In genomic region chr2:148508878-148509702, GRCh38 we compare ENCODE assay signal across 8 cellular contexts.
A peak's percentile ranks its signal among the peaks of the same experiment; 100 is the strongest.
DNase-seq lines count a peak whose midpoint lies in the region; ATAC-seq and TF ChIP-seq lines count a peak whose summit lies in the region.

No MANE protein-coding gene starts in this region.

- peak overlapping the region; percentile 40 for H3K4me2 ChIP-seq in SK-N-SH

- H3K79me2 ChIP-seq in SK-N-SH (ENCODE audit: insufficient read depth): no peaks in the 10 kb centered on the region

- H3K27me3 ChIP-seq in SK-N-SH (ENCODE audit: insufficient read depth) (no peaks in the 10 kb centered on the region), upper lobe of left lung (no peaks in the 10 kb centered on the region)

- WGBS in SK-N-SH (ENCODE audit: low lambda C conversion rate): 24% methylated on average over 13 of the region's 13 CpGs
- 22 to 23% methylated on average over 13 of the region's 13 CpGs for WGBS in upper lobe of left lung, 2 donors

- H3K9ac ChIP-seq in SK-N-SH: no peak overlapping the region

- H2AFZ ChIP-seq in SK-N-SH (ENCODE audit: low read depth): peak overlapping the region; percentile 87

- no peaks in the 10 kb centered on the region for H3F3A ChIP-seq in SK-N-SH (replicated peaks; ENCODE audit: insufficient read depth)

- H4K20me1 ChIP-seq in SK-N-SH (ENCODE audit: insufficient read depth): no peaks in the 10 kb centered on the region

- no peak for TF ChIP-seq POLR2A in upper lobe of left lung (IDR thresholded peaks at IDR 0.05)

- POLR2A ChIA-PET in SK-N-SH (lab: Yijun Ruan, JAX): interaction anchor here (1.1 kb wide), 1 partner anchor 489 kb away, joined by 6 read pairs; the partner anchor contains the start of gene ORC4

- H3K9me2 ChIP-seq in SK-N-SH: no peaks in the 10 kb centered on the region

- H3K4me1 ChIP-seq in SK-N-SH (ENCODE audit: control insufficient read depth in 1 of 2, insufficient read depth in 2 of 2, low read depth in 1 of 2, low read length in 1 of 2) (peaks cover 0 to 6% of the 10 kb centered on the region in 2 experiments; a peak in 2 of 4 replicates), upper lobe of left lung (peaks cover 0 to 13% (median 3%) of the 10 kb centered on the region in 4 donors)

- peak; percentile 53 for DNase-seq in GM04504 (ENCODE audit: low read depth)
- peak; percentile 81 for DNase-seq in HCEC 1CT
- DNase-seq in M059J (ENCODE audit: low read depth): peak; percentile 76
- peak; percentile 77 for DNase-seq in SK-N-SH
- DNase-seq in activated naive CD4-positive, alpha-beta T cell treated with anti-CD3 and anti-CD28 coated beads, Interleukin-2, amount 50 U/mL, for 16 hours: peak; percentile 82
- DNase-seq in head of caudate nucleus: peak; percentile 59 to 91 (median 80)
- peak; percentile 51 to 95 (median 78) for DNase-seq in posterior cingulate gyrus
- DNase-seq in upper lobe of left lung: peak in 1 of 2 donors; percentile 91

- TF ChIP-seq RAD21 in SK-N-SH (IDR thresholded peaks at IDR 0.05; ENCODE audit: low read length): peak; percentile 96

- H3K9me3 ChIP-seq in SK-N-SH (no peaks in the 10 kb centered on the region), upper lobe of left lung (no peaks in the 10 kb centered on the region)

- H3K36me3 ChIP-seq in SK-N-SH (replicated peaks in 1 of 2; ENCODE audit: control insufficient read depth in 1 of 2, insufficient read depth in 2 of 2, low read length in 1 of 2) (peaks cover 0 to 9% of the 10 kb centered on the region in 2 experiments), upper lobe of left lung (no peaks in the 10 kb centered on the region)

- H3K27ac ChIP-seq in SK-N-SH (ENCODE audit: low read depth in 2 of 2, low read length in 1 of 2) (no peak overlapping the region), upper lobe of left lung (no peak overlapping the region)

- CTCF ChIA-PET in SK-N-SH (lab: Yijun Ruan, JAX): interaction anchor here (0.6 to 4.9 kb wide), 66 partner anchors 11 to 589 kb away, joined by 3 to 46 read pairs (median 4); partner anchors contain the start of genes MBD5 and ORC4

- TF ChIP-seq CTCF in SK-N-SH (IDR thresholded peaks at IDR 0.05) (peak; percentile 93), upper lobe of left lung (IDR thresholded peaks at IDR 0.05) (peak; percentile 82 to 91 (median 88))

- ATAC-seq in upper lobe of left lung (ENCODE audit: low FRiP score in 2 of 2): peak; percentile 97 to 98

- intact Hi-C loops in head of caudate nucleus (cut with DNase I): no loop called here
- intact Hi-C loops in posterior cingulate gyrus (cut with DNase I): loop anchor here (5.0 kb wide), 1 partner anchor 522 kb away; no protein-coding TSS in a partner anchor

- H3K4me3 ChIP-seq in SK-N-SH (ENCODE audit: low read depth in 2 of 2, low read length in 1 of 2) (peak overlapping the region; percentile 43 to 53; a peak in 3 of 4 replicates), upper lobe of left lung (peak overlapping the region in 3 of 4 donors; percentile 27 to 45 (median 41))

- TF ChIP-seq EP300 in SK-N-SH (IDR thresholded peaks at IDR 0.05; ENCODE audit: borderline replicate concordance in 1 of 2, low read depth in 1 of 2, low read length in 1 of 2) (no peak), upper lobe of left lung (IDR thresholded peaks at IDR 0.05) (no peak)

TF ChIP-seq in SK-N-SH, 30 proteins besides CTCF, POLR2A, EP300 and RAD21 (continues in another document):
- TF ChIP-seq FOXM1 (IDR thresholded peaks at IDR 0.05; ENCODE audit: low read depth): no peak
- TF ChIP-seq YY1 (IDR thresholded peaks at IDR 0.05; ENCODE audit: low read depth): 0 out of 2 replicates have a peak, but pooled peaks have one; percentile 31
- TF ChIP-seq MEF2A (IDR thresholded peaks at IDR 0.05; ENCODE audit: borderline replicate concordance, low read depth): no peak
- TF ChIP-seq FOSL2 (IDR thresholded peaks at IDR 0.05; ENCODE audit: borderline replicate concordance, low read depth): no peak
- TF ChIP-seq USF1 (IDR thresholded peaks at IDR 0.05; ENCODE audit: borderline replicate concordance, low read depth): no peak
- no peak for TF ChIP-seq ELF1 (IDR thresholded peaks at IDR 0.05)
- peak; percentile 91 for TF ChIP-seq SMC3 (IDR thresholded peaks at IDR 0.05; ENCODE audit: low read depth, low read length)
- no peak for TF ChIP-seq NFIC (IDR thresholded peaks at IDR 0.05; ENCODE audit: borderline replicate concordance)
- TF ChIP-seq RFX5 (IDR thresholded peaks at IDR 0.05; ENCODE audit: low read length): no peak
- TF ChIP-seq SIN3A (IDR thresholded peaks at IDR 0.05; ENCODE audit: borderline replicate concordance, low read depth, low read length): no peak
- TF ChIP-seq REST (IDR thresholded peaks at IDR 0.05; ENCODE audit: low read depth, low read length): no peak
- TF ChIP-seq GABPA (IDR thresholded peaks at IDR 0.05; ENCODE audit: low read depth): no peak
- peak; percentile 57; the same call in 1 of the 2 replicates for TF ChIP-seq RCOR1 (IDR thresholded peaks at IDR 0.05; ENCODE audit: low read length)
- no peak for TF ChIP-seq TEAD4 (IDR thresholded peaks at IDR 0.05; ENCODE audit: borderline replicate concordance, insufficient read depth)
- TF ChIP-seq TAF1 (IDR thresholded peaks at IDR 0.05; ENCODE audit: borderline replicate concordance, low read depth, low read length): no peak
- TF ChIP-seq MXI1 (IDR thresholded peaks at IDR 0.05; ENCODE audit: low read depth, low read length): 0 out of 2 replicates have a peak, but pooled peaks have one; percentile 19
- TF ChIP-seq JUND (IDR thresholded peaks at IDR 0.05): no peak
- TF ChIP-seq IRF3 (IDR thresholded peaks at IDR 0.05; ENCODE audit: low read depth, low read length): no peak
- no peak for TF ChIP-seq EZH2phosphoT487 (IDR thresholded peaks at IDR 0.05; ENCODE audit: borderline replicate concordance, low read depth)
- TF ChIP-seq GATA2 (CRISPR knock-in tag; IDR thresholded peaks at IDR 0.05): no peak
- no peak for TF ChIP-seq PBX3 (IDR thresholded peaks at IDR 0.05)
- peak; percentile 57; the same call in 1 of the 2 replicates for TF ChIP-seq MAX (IDR thresholded peaks at IDR 0.05; ENCODE audit: low read depth)
